Comparison of ENCODE assay signal across 2 cellular contexts in the genomic region with DNA sequence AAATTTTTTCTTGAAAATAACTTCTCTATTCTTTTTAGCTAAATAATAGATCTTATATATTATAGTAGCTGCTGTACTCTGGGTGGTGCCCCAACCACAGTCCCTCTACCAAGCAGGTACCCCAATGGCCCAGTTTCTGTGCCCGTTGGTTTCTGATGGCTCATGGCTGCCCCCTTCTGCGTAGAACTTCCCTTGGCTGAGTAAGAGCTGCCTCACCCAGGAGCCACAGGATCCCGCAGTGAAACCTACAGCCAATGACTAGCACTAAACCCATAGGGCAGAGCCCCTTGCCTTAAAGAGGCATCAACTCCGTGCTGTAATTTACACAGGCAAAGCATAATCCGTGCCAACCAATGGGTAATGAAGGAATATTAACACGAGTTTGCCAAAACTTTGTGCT.
A peak's percentile ranks its signal among the peaks of the same experiment; 100 is the strongest.
TF ChIP-seq lines count a peak whose summit lies in the region.

No MANE protein-coding gene starts in this region.

TF ChIP-seq in GM23338, 12 proteins besides CTCF, POLR2A, EP300 and RAD21:
- TF ChIP-seq, protein P1, sequence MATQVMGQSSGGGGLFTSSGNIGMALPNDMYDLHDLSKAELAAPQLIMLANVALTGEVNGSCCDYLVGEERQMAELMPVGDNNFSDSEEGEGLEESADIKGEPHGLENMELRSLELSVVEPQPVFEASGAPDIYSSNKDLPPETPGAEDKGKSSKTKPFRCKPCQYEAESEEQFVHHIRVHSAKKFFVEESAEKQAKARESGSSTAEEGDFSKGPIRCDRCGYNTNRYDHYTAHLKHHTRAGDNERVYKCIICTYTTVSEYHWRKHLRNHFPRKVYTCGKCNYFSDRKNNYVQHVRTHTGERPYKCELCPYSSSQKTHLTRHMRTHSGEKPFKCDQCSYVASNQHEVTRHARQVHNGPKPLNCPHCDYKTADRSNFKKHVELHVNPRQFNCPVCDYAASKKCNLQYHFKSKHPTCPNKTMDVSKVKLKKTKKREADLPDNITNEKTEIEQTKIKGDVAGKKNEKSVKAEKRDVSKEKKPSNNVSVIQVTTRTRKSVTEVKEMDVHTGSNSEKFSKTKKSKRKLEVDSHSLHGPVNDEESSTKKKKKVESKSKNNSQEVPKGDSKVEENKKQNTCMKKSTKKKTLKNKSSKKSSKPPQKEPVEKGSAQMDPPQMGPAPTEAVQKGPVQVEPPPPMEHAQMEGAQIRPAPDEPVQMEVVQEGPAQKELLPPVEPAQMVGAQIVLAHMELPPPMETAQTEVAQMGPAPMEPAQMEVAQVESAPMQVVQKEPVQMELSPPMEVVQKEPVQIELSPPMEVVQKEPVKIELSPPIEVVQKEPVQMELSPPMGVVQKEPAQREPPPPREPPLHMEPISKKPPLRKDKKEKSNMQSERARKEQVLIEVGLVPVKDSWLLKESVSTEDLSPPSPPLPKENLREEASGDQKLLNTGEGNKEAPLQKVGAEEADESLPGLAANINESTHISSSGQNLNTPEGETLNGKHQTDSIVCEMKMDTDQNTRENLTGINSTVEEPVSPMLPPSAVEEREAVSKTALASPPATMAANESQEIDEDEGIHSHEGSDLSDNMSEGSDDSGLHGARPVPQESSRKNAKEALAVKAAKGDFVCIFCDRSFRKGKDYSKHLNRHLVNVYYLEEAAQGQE (IDR thresholded peaks at IDR 0.05; ENCODE audit: unreplicated experiment) = no peak
- TF ChIP-seq STAT1 (IDR thresholded peaks at IDR 0.05; ENCODE audit: unreplicated experiment) (no peak), NANOG (IDR thresholded peaks at IDR 0.05; ENCODE audit: borderline replicate concordance) (no peak)
- TF ChIP-seq, protein P2, sequence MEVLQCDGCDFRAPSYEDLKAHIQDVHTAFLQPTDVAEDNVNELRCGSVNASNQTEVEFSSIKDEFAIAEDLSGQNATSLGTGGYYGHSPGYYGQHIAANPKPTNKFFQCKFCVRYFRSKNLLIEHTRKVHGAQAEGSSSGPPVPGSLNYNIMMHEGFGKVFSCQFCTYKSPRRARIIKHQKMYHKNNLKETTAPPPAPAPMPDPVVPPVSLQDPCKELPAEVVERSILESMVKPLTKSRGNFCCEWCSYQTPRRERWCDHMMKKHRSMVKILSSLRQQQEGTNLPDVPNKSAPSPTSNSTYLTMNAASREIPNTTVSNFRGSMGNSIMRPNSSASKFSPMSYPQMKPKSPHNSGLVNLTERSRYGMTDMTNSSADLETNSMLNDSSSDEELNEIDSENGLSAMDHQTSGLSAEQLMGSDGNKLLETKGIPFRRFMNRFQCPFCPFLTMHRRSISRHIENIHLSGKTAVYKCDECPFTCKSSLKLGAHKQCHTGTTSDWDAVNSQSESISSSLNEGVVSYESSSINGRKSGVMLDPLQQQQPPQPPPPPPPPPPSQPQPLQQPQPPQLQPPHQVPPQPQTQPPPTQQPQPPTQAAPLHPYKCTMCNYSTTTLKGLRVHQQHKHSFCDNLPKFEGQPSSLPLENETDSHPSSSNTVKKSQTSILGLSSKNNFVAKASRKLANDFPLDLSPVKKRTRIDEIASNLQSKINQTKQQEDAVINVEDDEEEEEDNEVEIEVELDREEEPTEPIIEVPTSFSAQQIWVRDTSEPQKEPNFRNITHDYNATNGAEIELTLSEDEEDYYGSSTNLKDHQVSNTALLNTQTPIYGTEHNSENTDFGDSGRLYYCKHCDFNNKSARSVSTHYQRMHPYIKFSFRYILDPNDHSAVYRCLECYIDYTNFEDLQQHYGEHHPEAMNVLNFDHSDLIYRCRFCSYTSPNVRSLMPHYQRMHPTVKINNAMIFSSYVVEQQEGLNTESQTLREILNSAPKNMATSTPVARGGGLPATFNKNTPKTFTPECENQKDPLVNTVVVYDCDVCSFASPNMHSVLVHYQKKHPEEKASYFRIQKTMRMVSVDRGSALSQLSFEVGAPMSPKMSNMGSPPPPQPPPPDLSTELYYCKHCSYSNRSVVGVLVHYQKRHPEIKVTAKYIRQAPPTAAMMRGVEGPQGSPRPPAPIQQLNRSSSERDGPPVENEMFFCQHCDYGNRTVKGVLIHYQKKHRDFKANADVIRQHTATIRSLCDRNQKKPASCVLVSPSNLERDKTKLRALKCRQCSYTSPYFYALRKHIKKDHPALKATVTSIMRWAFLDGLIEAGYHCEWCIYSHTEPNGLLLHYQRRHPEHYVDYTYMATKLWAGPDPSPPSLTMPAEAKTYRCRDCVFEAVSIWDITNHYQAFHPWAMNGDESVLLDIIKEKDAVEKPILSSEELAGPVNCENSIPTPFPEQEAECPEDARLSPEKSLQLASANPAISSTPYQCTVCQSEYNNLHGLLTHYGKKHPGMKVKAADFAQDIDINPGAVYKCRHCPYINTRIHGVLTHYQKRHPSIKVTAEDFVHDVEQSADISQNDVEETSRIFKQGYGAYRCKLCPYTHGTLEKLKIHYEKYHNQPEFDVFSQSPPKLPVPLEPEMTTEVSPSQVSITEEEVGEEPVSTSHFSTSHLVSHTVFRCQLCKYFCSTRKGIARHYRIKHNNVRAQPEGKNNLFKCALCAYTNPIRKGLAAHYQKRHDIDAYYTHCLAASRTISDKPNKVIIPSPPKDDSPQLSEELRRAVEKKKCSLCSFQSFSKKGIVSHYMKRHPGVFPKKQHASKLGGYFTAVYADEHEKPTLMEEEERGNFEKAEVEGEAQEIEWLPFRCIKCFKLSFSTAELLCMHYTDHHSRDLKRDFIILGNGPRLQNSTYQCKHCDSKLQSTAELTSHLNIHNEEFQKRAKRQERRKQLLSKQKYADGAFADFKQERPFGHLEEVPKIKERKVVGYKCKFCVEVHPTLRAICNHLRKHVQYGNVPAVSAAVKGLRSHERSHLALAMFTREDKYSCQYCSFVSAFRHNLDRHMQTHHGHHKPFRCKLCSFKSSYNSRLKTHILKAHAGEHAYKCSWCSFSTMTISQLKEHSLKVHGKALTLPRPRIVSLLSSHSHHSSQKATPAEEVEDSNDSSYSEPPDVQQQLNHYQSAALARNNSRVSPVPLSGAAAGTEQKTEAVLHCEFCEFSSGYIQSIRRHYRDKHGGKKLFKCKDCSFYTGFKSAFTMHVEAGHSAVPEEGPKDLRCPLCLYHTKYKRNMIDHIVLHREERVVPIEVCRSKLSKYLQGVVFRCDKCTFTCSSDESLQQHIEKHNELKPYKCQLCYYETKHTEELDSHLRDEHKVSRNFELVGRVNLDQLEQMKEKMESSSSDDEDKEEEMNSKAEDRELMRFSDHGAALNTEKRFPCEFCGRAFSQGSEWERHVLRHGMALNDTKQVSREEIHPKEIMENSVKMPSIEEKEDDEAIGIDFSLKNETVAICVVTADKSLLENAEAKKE (CRISPR knock-in tag; IDR thresholded peaks at IDR 0.05) = peak; percentile 26; the same call in 1 of the 2 replicates

TF ChIP-seq in H1, 55 proteins besides CTCF, POLR2A, EP300 and RAD21:
- TF ChIP-seq RNF2 (IDR thresholded peaks at IDR 0.05; ENCODE audit: borderline replicate concordance, low read depth, low read length, missing control alignments, poor library complexity, severe bottlenecking) (no peak), POU5F1 (IDR thresholded peaks at IDR 0.05; ENCODE audit: low read depth, low read length) (no peak), EGR1 (IDR thresholded peaks at IDR 0.05; ENCODE audit: borderline replicate concordance, low read depth, low read length) (no peak), SAP30 (IDR thresholded peaks at IDR 0.05; ENCODE audit: insufficient read depth, insufficient replicate concordance, low read length) (no peak), NRF1 (IDR thresholded peaks at IDR 0.05; ENCODE audit: low read depth, low read length) (no peak), KDM5A (IDR thresholded peaks at IDR 0.05; ENCODE audit: low read length) (no peak), TAF7 (optimal IDR thresholded peaks at IDR 0.05; ENCODE audit: borderline replicate concordance, low read depth, low read length) (no peak), EZH2 (IDR thresholded peaks at IDR 0.05; ENCODE audit: low read depth, low read length, severe bottlenecking) (no peak), RXRA (IDR thresholded peaks at IDR 0.05; ENCODE audit: insufficient read depth, low read depth, low read length) (no peak), BRCA1 (IDR thresholded peaks at IDR 0.05; ENCODE audit: low read depth, low read length) (no peak), SIN3A (conservative IDR thresholded peaks at IDR 0.05 in 1 of 2, IDR thresholded peaks at IDR 0.05 in 1 of 2; ENCODE audit: low read depth in 1 of 2, low read length in 2 of 2) (no peak), BCL11A (IDR thresholded peaks at IDR 0.05; ENCODE audit: low read depth in 2 of 2, low read length in 2 of 2) (no peak), TAF1 (IDR thresholded peaks at IDR 0.05; ENCODE audit: low read depth, low read length) (no peak), SIX5 (IDR thresholded peaks at IDR 0.05; ENCODE audit: low read depth, low read length) (no peak), SUZ12 (IDR thresholded peaks at IDR 0.05; ENCODE audit: low read length) (no peak), SIRT6 (IDR thresholded peaks at IDR 0.05; ENCODE audit: low read length) (no peak), SRF (IDR thresholded peaks at IDR 0.05; ENCODE audit: low read depth, low read length) (no peak), FOSL1 (IDR thresholded peaks at IDR 0.05; ENCODE audit: insufficient read depth, low read depth, low read length) (no peak), SP1 (IDR thresholded peaks at IDR 0.05; ENCODE audit: low read depth, low read length) (no peak)
- TF ChIP-seq, protein P3, sequence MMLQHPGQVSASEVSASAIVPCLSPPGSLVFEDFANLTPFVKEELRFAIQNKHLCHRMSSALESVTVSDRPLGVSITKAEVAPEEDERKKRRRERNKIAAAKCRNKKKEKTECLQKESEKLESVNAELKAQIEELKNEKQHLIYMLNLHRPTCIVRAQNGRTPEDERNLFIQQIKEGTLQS (IDR thresholded peaks at IDR 0.05; ENCODE audit: insufficient read depth, low read depth, low read length) = no peak
